ENCODE assay signal across 18 cellular contexts in genomic region chr5:9344751-9345240, GRCh38.
"Had no signal": no experiment of that assay in that cellular context is flagged by ENCODE, and none has a peak within 500 bp of the region (broad histone marks: within the 10 kb centered on the region; RNA-seq: fewer than 3 reads in every experiment).

No MANE protein-coding gene starts in this region.

- H3K4me2 ChIP-seq: hepatocyte had no signal

- H3K9me3 Mint-ChIP-seq: activated CD8-positive, alpha-beta T cell treated with anti-CD3 and anti-CD28 coated beads for 36 hours had no signal

- H3K36me3 ChIP-seq: colonic mucosa, lower lobe of right lung, pancreas, sigmoid colon had no signal

- H3K4me3 Mint-ChIP-seq: activated CD8-positive, alpha-beta T cell treated with anti-CD3 and anti-CD28 coated beads for 36 hours; activated T-cell treated with anti-CD3 and anti-CD28 coated beads, Interleukin-2, amount 50 U/mL, for 24 hours; central memory CD8-positive, alpha-beta T cell; natural killer cell; stimulated activated effector memory CD8-positive, alpha-beta T cell treated with anti-CD3 and anti-CD28 coated beads, Interleukin-12 subunit alpha, Interleukin-12 subunit beta, amount 100 ng/mL, for 72 hours had no signal

- H3K27me3 Mint-ChIP-seq: activated CD8-positive, alpha-beta T cell treated with anti-CD3 and anti-CD28 coated beads for 36 hours; activated T-cell treated with anti-CD3 and anti-CD28 coated beads, Interleukin-2, amount 50 U/mL, for 24 hours; central memory CD8-positive, alpha-beta T cell had no signal

- H2AFZ ChIP-seq: hepatocyte had no signal

- H3K4me1 Mint-ChIP-seq: central memory CD8-positive, alpha-beta T cell; natural killer cell; stimulated activated effector memory CD8-positive, alpha-beta T cell treated with anti-CD3 and anti-CD28 coated beads, Interleukin-12 subunit alpha, Interleukin-12 subunit beta, amount 100 ng/mL, for 72 hours had no signal

- H3K27ac Mint-ChIP-seq: activated CD8-positive, alpha-beta T cell treated with anti-CD3 and anti-CD28 coated beads for 36 hours; activated T-cell treated with anti-CD3 and anti-CD28 coated beads, Interleukin-2, amount 50 U/mL, for 24 hours; natural killer cell; stimulated activated effector memory CD8-positive, alpha-beta T cell treated with anti-CD3 and anti-CD28 coated beads, Interleukin-12 subunit alpha, Interleukin-12 subunit beta, amount 100 ng/mL, for 72 hours had no signal

- H3K27me3 ChIP-seq: colonic mucosa, foreskin keratinocyte, hepatocyte, pancreas, sigmoid colon, testis had no signal

- H3K4me3 ChIP-seq: colonic mucosa, hepatocyte, lower lobe of right lung, pancreas, sigmoid colon, testis had no signal

- ATAC-seq: activated CD8-positive, alpha-beta T cell treated with anti-CD3 and anti-CD28 coated beads for 36 hours; foreskin keratinocyte; left cardiac atrium; lower lobe of right lung; natural killer cell; pancreas; stimulated activated effector memory CD8-positive, alpha-beta T cell treated with anti-CD3 and anti-CD28 coated beads, Interleukin-12 subunit alpha, Interleukin-12 subunit beta, amount 100 ng/mL, for 72 hours had no signal

- H3K36me3 Mint-ChIP-seq: natural killer cell; stimulated activated effector memory CD8-positive, alpha-beta T cell treated with anti-CD3 and anti-CD28 coated beads, Interleukin-12 subunit alpha, Interleukin-12 subunit beta, amount 100 ng/mL, for 72 hours had no signal

- H3K27ac ChIP-seq: colonic mucosa, foreskin keratinocyte, hepatocyte, lower lobe of right lung, pancreas, sigmoid colon, testis had no signal

- DNase-seq: activated CD4-positive, alpha-beta T cell treated with anti-CD3 and anti-CD28 coated beads for 48 hours; activated CD4-positive, CD25-positive, alpha-beta regulatory T cell; activated CD8-positive, alpha-beta T cell treated with anti-CD3 and anti-CD28 coated beads for 36 hours; activated naive CD4-positive, alpha-beta T cell treated with anti-CD3 and anti-CD28 coated beads, Interleukin-2, amount 50 U/mL, for 16 hours; activated T-cell treated with anti-CD3 and anti-CD28 coated beads, Interleukin-2, amount 50 U/mL, for 24 hours; aorta; colonic mucosa; foreskin keratinocyte; left cardiac atrium; lower lobe of right lung; natural killer cell; pancreas; sigmoid colon; stimulated activated CD4-positive, alpha-beta T cell treated with anti-CD3 and anti-CD28 coated beads, Interleukin-4, amount 100 ng/mL, for 24 hours; testis had no signal

- H3K9me3 ChIP-seq: colonic mucosa, lower lobe of right lung, pancreas, sigmoid colon, testis had no signal

- H3K4me1 ChIP-seq: colonic mucosa, lower lobe of right lung, testis had no signal
